ENCODE assay signal across 2 cellular contexts in the genomic region with DNA sequence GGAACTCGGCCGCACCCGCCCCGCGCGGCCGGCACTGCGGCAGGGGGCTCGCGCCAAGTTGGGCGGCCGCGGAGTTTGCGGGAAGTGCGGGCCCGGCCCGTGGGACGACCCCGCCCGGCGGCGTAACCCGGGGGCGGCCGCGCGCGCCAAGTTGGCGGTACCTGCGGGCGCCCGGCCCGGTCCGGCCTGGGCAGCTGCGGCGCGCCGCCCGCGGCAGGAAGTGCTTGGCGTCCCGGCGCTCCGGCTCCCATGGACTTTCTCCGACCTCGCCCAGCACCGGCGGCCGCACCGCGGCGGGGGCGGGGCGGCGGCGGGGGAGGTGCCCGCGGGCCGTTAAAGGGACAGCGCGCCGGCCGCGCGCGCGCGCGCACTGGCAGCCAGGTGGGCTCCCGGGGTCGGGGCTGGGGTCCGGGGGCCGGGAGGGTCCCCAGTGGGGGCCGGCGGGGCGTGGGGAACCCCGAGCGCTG.
TF ChIP-seq lines count a peak whose summit lies in the region.

A gene with protein sequence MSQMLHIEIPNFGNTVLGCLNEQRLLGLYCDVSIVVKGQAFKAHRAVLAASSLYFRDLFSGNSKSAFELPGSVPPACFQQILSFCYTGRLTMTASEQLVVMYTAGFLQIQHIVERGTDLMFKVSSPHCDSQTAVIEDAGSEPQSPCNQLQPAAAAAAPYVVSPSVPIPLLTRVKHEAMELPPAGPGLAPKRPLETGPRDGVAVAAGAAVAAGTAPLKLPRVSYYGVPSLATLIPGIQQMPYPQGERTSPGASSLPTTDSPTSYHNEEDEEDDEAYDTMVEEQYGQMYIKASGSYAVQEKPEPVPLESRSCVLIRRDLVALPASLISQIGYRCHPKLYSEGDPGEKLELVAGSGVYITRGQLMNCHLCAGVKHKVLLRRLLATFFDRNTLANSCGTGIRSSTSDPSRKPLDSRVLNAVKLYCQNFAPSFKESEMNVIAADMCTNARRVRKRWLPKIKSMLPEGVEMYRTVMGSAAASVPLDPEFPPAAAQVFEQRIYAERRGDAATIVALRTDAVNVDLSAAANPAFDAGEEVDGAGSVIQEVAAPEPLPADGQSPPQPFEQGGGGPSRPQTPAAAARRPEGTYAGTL (minus strand): TSS at position 262 of the 467 bp plus-strand sequence. CDS start 44,768 bp downstream, outside the sequence.

TF ChIP-seq in endothelial cell of umbilical vein, 7 proteins besides CTCF, POLR2A, EP300 and RAD21 (continued from another document):
- TF ChIP-seq, protein P1, sequence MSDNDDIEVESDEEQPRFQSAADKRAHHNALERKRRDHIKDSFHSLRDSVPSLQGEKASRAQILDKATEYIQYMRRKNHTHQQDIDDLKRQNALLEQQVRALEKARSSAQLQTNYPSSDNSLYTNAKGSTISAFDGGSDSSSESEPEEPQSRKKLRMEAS (IDR thresholded peaks at IDR 0.05; ENCODE audit: insufficient read depth, insufficient read length), result no peak
- TF ChIP-seq JUN (IDR thresholded peaks at IDR 0.05; ENCODE audit: borderline replicate concordance, insufficient read depth, insufficient read length, low read depth) (no peak), FOS (IDR thresholded peaks at IDR 0.05; ENCODE audit: borderline replicate concordance, insufficient read depth, low read length) (no peak)

TF ChIP-seq in GM12891, 5 proteins besides CTCF, POLR2A, EP300 and RAD21 (continued from another document):
- TF ChIP-seq SPI1 (IDR thresholded peaks at IDR 0.05; ENCODE audit: low read depth, low read length) (no peak), POU2F2 (IDR thresholded peaks at IDR 0.05; ENCODE audit: low read depth, low read length) (no peak)
